Comparison of ENCODE assay signal across 1 cellular context in genomic region chr6:69848552-69848951, GRCh38.
TF ChIP-seq lines count a peak whose summit lies in the region.

No MANE protein-coding gene starts in this region.

TF ChIP-seq in GM23338, 12 proteins besides CTCF, POLR2A, EP300 and RAD21 (continued from another document):
- TF ChIP-seq, protein P1, sequence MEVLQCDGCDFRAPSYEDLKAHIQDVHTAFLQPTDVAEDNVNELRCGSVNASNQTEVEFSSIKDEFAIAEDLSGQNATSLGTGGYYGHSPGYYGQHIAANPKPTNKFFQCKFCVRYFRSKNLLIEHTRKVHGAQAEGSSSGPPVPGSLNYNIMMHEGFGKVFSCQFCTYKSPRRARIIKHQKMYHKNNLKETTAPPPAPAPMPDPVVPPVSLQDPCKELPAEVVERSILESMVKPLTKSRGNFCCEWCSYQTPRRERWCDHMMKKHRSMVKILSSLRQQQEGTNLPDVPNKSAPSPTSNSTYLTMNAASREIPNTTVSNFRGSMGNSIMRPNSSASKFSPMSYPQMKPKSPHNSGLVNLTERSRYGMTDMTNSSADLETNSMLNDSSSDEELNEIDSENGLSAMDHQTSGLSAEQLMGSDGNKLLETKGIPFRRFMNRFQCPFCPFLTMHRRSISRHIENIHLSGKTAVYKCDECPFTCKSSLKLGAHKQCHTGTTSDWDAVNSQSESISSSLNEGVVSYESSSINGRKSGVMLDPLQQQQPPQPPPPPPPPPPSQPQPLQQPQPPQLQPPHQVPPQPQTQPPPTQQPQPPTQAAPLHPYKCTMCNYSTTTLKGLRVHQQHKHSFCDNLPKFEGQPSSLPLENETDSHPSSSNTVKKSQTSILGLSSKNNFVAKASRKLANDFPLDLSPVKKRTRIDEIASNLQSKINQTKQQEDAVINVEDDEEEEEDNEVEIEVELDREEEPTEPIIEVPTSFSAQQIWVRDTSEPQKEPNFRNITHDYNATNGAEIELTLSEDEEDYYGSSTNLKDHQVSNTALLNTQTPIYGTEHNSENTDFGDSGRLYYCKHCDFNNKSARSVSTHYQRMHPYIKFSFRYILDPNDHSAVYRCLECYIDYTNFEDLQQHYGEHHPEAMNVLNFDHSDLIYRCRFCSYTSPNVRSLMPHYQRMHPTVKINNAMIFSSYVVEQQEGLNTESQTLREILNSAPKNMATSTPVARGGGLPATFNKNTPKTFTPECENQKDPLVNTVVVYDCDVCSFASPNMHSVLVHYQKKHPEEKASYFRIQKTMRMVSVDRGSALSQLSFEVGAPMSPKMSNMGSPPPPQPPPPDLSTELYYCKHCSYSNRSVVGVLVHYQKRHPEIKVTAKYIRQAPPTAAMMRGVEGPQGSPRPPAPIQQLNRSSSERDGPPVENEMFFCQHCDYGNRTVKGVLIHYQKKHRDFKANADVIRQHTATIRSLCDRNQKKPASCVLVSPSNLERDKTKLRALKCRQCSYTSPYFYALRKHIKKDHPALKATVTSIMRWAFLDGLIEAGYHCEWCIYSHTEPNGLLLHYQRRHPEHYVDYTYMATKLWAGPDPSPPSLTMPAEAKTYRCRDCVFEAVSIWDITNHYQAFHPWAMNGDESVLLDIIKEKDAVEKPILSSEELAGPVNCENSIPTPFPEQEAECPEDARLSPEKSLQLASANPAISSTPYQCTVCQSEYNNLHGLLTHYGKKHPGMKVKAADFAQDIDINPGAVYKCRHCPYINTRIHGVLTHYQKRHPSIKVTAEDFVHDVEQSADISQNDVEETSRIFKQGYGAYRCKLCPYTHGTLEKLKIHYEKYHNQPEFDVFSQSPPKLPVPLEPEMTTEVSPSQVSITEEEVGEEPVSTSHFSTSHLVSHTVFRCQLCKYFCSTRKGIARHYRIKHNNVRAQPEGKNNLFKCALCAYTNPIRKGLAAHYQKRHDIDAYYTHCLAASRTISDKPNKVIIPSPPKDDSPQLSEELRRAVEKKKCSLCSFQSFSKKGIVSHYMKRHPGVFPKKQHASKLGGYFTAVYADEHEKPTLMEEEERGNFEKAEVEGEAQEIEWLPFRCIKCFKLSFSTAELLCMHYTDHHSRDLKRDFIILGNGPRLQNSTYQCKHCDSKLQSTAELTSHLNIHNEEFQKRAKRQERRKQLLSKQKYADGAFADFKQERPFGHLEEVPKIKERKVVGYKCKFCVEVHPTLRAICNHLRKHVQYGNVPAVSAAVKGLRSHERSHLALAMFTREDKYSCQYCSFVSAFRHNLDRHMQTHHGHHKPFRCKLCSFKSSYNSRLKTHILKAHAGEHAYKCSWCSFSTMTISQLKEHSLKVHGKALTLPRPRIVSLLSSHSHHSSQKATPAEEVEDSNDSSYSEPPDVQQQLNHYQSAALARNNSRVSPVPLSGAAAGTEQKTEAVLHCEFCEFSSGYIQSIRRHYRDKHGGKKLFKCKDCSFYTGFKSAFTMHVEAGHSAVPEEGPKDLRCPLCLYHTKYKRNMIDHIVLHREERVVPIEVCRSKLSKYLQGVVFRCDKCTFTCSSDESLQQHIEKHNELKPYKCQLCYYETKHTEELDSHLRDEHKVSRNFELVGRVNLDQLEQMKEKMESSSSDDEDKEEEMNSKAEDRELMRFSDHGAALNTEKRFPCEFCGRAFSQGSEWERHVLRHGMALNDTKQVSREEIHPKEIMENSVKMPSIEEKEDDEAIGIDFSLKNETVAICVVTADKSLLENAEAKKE (CRISPR knock-in tag; IDR thresholded peaks at IDR 0.05) = no peak
- no peak for TF ChIP-seq STAT1 (IDR thresholded peaks at IDR 0.05; ENCODE audit: unreplicated experiment)
